Comparison of ENCODE assay signal across 1 cellular context in the genomic region with DNA sequence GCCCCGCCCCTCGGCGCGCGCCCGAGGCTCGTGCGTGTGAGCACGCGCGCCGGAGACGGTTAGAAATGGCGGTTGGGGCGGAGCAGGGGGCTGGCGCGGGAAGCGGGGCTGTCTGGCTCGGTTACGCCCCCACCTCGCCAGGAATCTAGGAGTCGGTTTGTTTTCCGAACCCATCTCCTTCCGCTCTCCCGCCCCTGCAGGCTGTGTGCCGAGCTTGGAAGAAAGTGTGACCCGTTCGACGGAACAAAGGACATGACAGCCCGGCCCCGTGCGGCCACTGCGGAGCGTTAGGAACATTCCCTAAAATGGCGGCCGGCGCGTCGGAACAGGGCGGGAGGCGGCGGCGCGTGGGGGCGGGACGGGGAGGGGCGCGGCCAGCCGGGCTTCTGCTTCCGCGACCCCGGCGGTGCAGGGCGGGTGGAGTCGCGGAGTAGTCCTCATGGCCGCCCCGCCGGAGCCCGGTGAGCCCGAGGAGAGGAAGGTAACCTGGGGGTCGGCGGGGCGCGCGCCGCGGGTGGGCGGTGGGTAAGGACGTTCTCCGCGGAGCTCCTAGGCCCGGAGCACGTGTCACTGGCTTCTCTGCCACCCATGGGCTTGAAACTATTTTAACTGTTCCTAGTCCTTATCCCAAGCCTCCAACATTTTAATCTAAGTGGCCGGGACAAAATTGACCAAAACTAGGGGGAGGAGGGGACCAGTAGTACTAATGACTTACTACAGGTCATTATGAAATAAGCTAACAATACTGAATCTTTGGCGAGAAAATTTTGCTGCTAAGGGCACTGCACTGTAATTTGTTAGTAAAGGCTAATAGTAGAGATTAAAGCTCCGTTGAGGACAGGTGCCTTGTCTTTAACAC.
TF ChIP-seq lines count a peak whose summit lies in the region.

A gene with protein sequence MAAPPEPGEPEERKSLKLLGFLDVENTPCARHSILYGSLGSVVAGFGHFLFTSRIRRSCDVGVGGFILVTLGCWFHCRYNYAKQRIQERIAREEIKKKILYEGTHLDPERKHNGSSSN (plus strand): TSS at position 383 of the 859 bp plus-strand sequence. CDS start 57 bp downstream, at position 440.

TF ChIP-seq in liver, 16 proteins besides CTCF, POLR2A, EP300 and RAD21 (continued from another document):
- TF ChIP-seq ZBTB33 (IDR thresholded peaks at IDR 0.05) (no peak), JUND (IDR thresholded peaks at IDR 0.05) (no peak), EGR1 (IDR thresholded peaks at IDR 0.05; ENCODE audit: low read depth in 2 of 2) (no peak)
- TF ChIP-seq, protein P1, sequence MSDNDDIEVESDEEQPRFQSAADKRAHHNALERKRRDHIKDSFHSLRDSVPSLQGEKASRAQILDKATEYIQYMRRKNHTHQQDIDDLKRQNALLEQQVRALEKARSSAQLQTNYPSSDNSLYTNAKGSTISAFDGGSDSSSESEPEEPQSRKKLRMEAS (IDR thresholded peaks at IDR 0.05) = peak; percentile 29
TF ChIP-seq in liver: peak in this region for 4.
